9 cellular contexts compared by ENCODE assay signal in the genomic region with DNA sequence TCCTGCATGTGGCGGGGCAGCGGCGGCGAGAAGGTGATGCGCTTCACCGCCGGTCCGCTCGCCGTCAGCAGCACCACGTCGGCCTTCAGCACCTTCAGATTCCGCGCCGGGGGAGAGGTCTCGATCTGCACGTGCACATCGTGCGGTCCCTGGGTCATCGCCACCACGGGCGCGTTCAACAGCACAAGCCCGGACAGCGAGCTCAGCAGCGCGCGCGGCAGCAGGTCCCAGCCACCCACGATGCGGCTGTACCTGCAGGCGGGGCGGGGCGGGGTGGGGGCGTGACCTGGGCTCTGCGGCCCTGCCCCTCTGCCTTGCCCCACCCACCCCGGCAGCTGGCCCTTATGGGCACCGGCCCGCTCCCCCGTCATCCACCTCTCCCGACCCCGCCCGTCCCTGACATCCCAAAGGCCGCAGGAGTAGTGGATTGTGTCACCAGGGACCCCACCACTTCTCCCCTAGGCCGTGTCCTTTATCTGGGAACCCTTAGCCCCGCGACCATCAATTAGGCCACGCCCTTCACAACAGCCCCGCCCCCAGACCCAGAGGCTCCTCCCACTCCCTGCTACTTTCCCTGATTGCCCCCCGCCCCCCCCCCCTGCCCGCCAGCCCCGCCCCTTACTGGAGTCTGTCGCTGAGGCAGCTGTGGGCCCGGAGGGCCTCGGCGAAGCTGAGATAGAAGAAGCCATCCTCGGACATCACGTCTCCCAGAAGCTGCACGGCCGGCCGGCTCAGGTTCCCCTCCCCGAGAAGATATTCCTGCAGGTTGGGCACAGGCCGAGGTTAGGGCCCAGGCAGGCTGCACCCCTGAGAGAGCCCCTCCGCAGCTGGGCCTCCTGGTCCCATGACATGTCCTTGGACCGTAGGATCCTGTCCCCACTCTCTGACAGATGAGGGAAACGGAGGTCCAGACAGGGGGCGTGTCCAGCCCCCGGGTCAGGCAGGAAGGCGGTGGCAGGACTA. TPM values are rescaled to one million over a fixed set of nuclear protein-coding genes. Genes with fewer than 3 reads are reported as not detected.
DNase-seq lines count a peak whose midpoint lies in the region; ATAC-seq and TF ChIP-seq lines count a peak whose summit lies in the region.
"Had no signal": no experiment of that assay in that cellular context is flagged by ENCODE, and none has a peak within 500 bp of the region (broad histone marks: within the 10 kb centered on the region; RNA-seq: fewer than 3 reads in every experiment).

No MANE protein-coding gene starts in this region.

- H3K27ac ChIP-seq in SJCRH30: no peak overlapping the region
- no peak overlapping the region for H3K27ac ChIP-seq in uterus

- peak overlapping the region; percentile 81 for H3K27ac Mint-ChIP-seq in activated naive CD8-positive, alpha-beta T cell treated with anti-CD3 and anti-CD28 coated beads, Interleukin-2, amount 10 ng/mL, durations not matched to agents 7 days and 5 days

- H3K4me1 Mint-ChIP-seq in activated naive CD8-positive, alpha-beta T cell treated with anti-CD3 and anti-CD28 coated beads, Interleukin-2, amount 10 ng/mL, durations not matched to agents 7 days and 5 days: peaks cover 5% of the 10 kb centered on the region

- no peaks in the 10 kb centered on the region for H3K27me3 ChIP-seq in SJCRH30
- no peaks in the 10 kb centered on the region for H3K27me3 ChIP-seq in uterus

- DNase-seq in SJCRH30: peak; percentile 37 to 43
- peak; percentile 72 for DNase-seq in activated naive CD8-positive, alpha-beta T cell treated with anti-CD3 and anti-CD28 coated beads, Interleukin-2, amount 10 ng/mL, durations not matched to agents 7 days and 5 days
- peak; percentile 36 for DNase-seq in kidney tubule cell (ENCODE audit: low spot score)
- DNase-seq in stimulated activated CD8-positive, alpha-beta memory T cell treated with anti-CD3 and anti-CD28 coated beads, Interleukin-15, amount 100 ng/mL, for 1 hour (ENCODE audit: low read depth): peak; percentile 51
- DNase-seq in HPDE6-E6E7 (ENCODE audit: extremely low spot score): no peak
- no peak for DNase-seq in NCI-H446 treated with DMSO at 0.1 percent for 48 hours (lab: John Stamatoyannopoulos, UW)
- no peak for DNase-seq in uterus

- H3K9me3 ChIP-seq in SJCRH30 (replicated peaks) (no peaks in the 10 kb centered on the region), uterus (no peaks in the 10 kb centered on the region)

- no peaks in the 10 kb centered on the region for H3K36me3 ChIP-seq in SJCRH30
- H3K36me3 ChIP-seq in uterus: no peaks in the 10 kb centered on the region

- H3K9me3 Mint-ChIP-seq in activated naive CD8-positive, alpha-beta T cell treated with anti-CD3 and anti-CD28 coated beads, Interleukin-2, amount 10 ng/mL, durations not matched to agents 7 days and 5 days: no peaks in the 10 kb centered on the region

- POLR2A ChIA-PET in activated naive CD8-positive, alpha-beta T cell treated with anti-CD3 and anti-CD28 coated beads, Interleukin-2, amount 10 ng/mL, durations not matched to agents 7 days and 5 days (lab: Charles Lee): interaction anchor here (1.1 to 1.6 kb wide), 4 partner anchors 14 to 42 kb away, joined by 3 to 5 read pairs (median 4); a partner anchor contains a TSS

- H3K4me1 ChIP-seq in SJCRH30: no peaks in the 10 kb centered on the region
- H3K4me1 ChIP-seq in uterus: no peaks in the 10 kb centered on the region

- H3K27me3 Mint-ChIP-seq in activated naive CD8-positive, alpha-beta T cell treated with anti-CD3 and anti-CD28 coated beads, Interleukin-2, amount 10 ng/mL, durations not matched to agents 7 days and 5 days: no peaks in the 10 kb centered on the region

- TF ChIP-seq POLR2A in GM19193 (IDR thresholded peaks at IDR 0.05; ENCODE audit: extremely low read depth, insufficient read depth, insufficient read length) (peak; percentile 10), uterus (IDR thresholded peaks at IDR 0.05) (no peak)

- H3K4me3 ChIP-seq in SJCRH30 (no peak overlapping the region), uterus (no peak overlapping the region)

- intact Hi-C loops in uterus (cut with DNase I; ENCODE audit: low total_unique reads): no loop called here

- TF ChIP-seq CTCF in uterus (IDR thresholded peaks at IDR 0.05): no peak

- H3K36me3 Mint-ChIP-seq in activated naive CD8-positive, alpha-beta T cell treated with anti-CD3 and anti-CD28 coated beads, Interleukin-2, amount 10 ng/mL, durations not matched to agents 7 days and 5 days: no peaks in the 10 kb centered on the region

- ATAC-seq in activated naive CD8-positive, alpha-beta T cell treated with anti-CD3 and anti-CD28 coated beads, Interleukin-2, amount 10 ng/mL, durations not matched to agents 7 days and 5 days (ENCODE audit: low read depth): peak; percentile 79

- H3K4me3 Mint-ChIP-seq in activated naive CD8-positive, alpha-beta T cell treated with anti-CD3 and anti-CD28 coated beads, Interleukin-2, amount 10 ng/mL, durations not matched to agents 7 days and 5 days: peak overlapping the region; percentile 75

RNA-seq across cellular contexts. Expression of a gene that starts 6.1 kb away (rescaled TPM):
- total RNA-seq in SJCRH30 (2014; rRNA removed; shearing (Covaris generic)): not detected in 2 replicates
- total RNA-seq in activated naive CD8-positive, alpha-beta T cell treated with anti-CD3 and anti-CD28 coated beads, Interleukin-2, amount 10 ng/mL, durations not matched to agents 7 days and 5 days: 1 to 10 TPM; 1.4 to 1.7 TPM
- total RNA-seq in uterus: 1 to 10 TPM in 1 of 4 donors, under 1 TPM in 1, not detected in 2; 0.82 to 1.2 TPM
- total RNA-seq: NCI-H460 had no signal

RNA-seq across cellular contexts. Expression of a gene that starts 13.1 kb away (rescaled TPM):
- 9.1 and 9.4 TPM in 2 replicates for total RNA-seq in SJCRH30 (2014; rRNA removed; shearing (Covaris generic))
- total RNA-seq in activated naive CD8-positive, alpha-beta T cell treated with anti-CD3 and anti-CD28 coated beads, Interleukin-2, amount 10 ng/mL, durations not matched to agents 7 days and 5 days: 10 to 100 TPM; 51.3 to 53.4 TPM
- 10 to 100 TPM in 3 of 4 donors, 1 to 10 TPM in 1; 9.1 to 44.1 (median 12.5) TPM for total RNA-seq in uterus

RNA-seq across cellular contexts. Expression of a gene that starts 13.5 kb away (rescaled TPM):
- total RNA-seq in SJCRH30 (2014; rRNA removed; shearing (Covaris generic)): 21.7 and 25.2 TPM in 2 replicates
- 10 to 100 TPM; 17.3 to 19.9 TPM for total RNA-seq in activated naive CD8-positive, alpha-beta T cell treated with anti-CD3 and anti-CD28 coated beads, Interleukin-2, amount 10 ng/mL, durations not matched to agents 7 days and 5 days
- total RNA-seq in uterus: 10 to 100 TPM in 1 of 4 donors, 1 to 10 TPM in 3; 2.6 to 26.7 (median 5.9) TPM

RNA-seq across cellular contexts. Expression of a gene that starts 23.3 kb away (rescaled TPM):
- total RNA-seq in SJCRH30 (2014; rRNA removed; shearing (Covaris generic)): 24.2 and 40.6 TPM in 2 replicates
- total RNA-seq in activated naive CD8-positive, alpha-beta T cell treated with anti-CD3 and anti-CD28 coated beads, Interleukin-2, amount 10 ng/mL, durations not matched to agents 7 days and 5 days: 100 to 1,000 TPM; 144 to 160 TPM
- 100 to 1,000 TPM in 1 of 4 donors, 10 to 100 TPM in 3; 47.7 to 104 (median 77.7) TPM for total RNA-seq in uterus

RNA-seq across cellular contexts. Expression of a gene that starts 38.4 kb away (rescaled TPM):
- 8.4 and 8.9 TPM in 2 replicates for total RNA-seq in SJCRH30 (2014; rRNA removed; shearing (Covaris generic))
- 1 to 10 TPM; 6.9 TPM for total RNA-seq in activated naive CD8-positive, alpha-beta T cell treated with anti-CD3 and anti-CD28 coated beads, Interleukin-2, amount 10 ng/mL, durations not matched to agents 7 days and 5 days
- total RNA-seq in uterus: 10 to 100 TPM in 1 of 4 donors, 1 to 10 TPM in 2, not detected in 1; 2.1 to 10.0 (median 3.6) TPM

Comparison
In these comparisons a context has a peak if more than half of its experiments do, and no peak if none do; other contexts are left out.
1. DNase-seq: peak in SJCRH30 (2 of 2), activated naive CD8-positive, alpha-beta T cell treated with anti-CD3 and anti-CD28 coated beads, Interleukin-2, amount 10 ng/mL, durations not matched to agents 7 days and 5 days (single experiment), kidney tubule cell (single experiment) and stimulated activated CD8-positive, alpha-beta memory T cell treated with anti-CD3 and anti-CD28 coated beads, Interleukin-15, amount 100 ng/mL, for 1 hour (single experiment); none in HPDE6-E6E7 (single experiment), NCI-H446 treated with DMSO at 0.1 percent for 48 hours (single experiment) and uterus (0 of 2).